In the genomic region with DNA sequence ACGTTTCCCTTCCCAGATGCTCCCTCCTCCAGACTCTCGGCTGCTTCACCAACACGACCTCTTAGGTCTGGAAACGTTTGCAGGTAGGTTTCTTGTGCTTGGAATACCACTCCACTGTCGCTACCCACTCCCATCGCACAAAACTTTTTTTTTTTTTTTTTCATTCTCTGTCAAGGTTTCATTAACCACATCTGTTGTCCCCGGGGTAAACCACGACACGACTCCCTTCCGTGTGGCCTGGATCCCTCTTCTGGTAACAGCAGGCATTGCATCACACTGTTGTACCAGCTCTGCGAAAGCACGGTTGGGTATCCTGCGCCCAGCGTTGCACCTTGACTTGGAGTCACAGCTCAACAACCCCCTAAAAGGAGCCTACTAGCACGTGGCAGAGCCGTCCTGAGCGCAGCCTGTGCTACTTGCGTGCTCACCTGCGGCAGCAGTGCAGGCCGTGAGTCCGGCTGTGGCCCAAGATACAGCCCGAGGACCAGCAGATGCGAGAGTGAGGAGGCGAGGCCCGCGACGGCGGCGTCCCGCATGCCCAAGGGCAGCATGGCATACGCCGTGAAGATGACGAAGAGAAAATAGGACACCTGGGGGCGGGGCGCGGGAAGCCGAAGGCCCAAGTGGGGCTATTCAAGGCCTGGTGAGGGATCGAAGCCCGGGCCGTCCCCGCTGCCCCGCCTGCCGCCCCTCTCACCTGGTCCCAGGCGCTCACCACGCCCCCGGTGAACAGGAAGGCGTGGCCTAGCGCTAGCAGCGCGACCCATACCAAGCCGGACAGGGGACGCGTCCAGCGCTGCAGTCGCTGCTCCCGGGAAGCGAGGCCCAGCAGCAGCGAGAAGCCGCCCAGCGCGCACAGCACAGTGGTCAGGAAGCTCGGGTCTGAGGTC, we compare ENCODE assay signal across 1 cellular context.
TF ChIP-seq lines count a peak whose summit lies in the region.

No MANE protein-coding gene starts in this region.

TF ChIP-seq in HepG2, 621 proteins besides CTCF, POLR2A, EP300 and RAD21 (continued from another document and continues in another):
- TF ChIP-seq, protein P1, sequence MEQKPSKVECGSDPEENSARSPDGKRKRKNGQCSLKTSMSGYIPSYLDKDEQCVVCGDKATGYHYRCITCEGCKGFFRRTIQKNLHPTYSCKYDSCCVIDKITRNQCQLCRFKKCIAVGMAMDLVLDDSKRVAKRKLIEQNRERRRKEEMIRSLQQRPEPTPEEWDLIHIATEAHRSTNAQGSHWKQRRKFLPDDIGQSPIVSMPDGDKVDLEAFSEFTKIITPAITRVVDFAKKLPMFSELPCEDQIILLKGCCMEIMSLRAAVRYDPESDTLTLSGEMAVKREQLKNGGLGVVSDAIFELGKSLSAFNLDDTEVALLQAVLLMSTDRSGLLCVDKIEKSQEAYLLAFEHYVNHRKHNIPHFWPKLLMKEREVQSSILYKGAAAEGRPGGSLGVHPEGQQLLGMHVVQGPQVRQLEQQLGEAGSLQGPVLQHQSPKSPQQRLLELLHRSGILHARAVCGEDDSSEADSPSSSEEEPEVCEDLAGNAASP (CRISPR knock-in tag; IDR thresholded peaks at IDR 0.05; ENCODE audit: borderline replicate concordance): no peak; the same call in 1 of the 2 replicates
- TF ChIP-seq, protein P2, sequence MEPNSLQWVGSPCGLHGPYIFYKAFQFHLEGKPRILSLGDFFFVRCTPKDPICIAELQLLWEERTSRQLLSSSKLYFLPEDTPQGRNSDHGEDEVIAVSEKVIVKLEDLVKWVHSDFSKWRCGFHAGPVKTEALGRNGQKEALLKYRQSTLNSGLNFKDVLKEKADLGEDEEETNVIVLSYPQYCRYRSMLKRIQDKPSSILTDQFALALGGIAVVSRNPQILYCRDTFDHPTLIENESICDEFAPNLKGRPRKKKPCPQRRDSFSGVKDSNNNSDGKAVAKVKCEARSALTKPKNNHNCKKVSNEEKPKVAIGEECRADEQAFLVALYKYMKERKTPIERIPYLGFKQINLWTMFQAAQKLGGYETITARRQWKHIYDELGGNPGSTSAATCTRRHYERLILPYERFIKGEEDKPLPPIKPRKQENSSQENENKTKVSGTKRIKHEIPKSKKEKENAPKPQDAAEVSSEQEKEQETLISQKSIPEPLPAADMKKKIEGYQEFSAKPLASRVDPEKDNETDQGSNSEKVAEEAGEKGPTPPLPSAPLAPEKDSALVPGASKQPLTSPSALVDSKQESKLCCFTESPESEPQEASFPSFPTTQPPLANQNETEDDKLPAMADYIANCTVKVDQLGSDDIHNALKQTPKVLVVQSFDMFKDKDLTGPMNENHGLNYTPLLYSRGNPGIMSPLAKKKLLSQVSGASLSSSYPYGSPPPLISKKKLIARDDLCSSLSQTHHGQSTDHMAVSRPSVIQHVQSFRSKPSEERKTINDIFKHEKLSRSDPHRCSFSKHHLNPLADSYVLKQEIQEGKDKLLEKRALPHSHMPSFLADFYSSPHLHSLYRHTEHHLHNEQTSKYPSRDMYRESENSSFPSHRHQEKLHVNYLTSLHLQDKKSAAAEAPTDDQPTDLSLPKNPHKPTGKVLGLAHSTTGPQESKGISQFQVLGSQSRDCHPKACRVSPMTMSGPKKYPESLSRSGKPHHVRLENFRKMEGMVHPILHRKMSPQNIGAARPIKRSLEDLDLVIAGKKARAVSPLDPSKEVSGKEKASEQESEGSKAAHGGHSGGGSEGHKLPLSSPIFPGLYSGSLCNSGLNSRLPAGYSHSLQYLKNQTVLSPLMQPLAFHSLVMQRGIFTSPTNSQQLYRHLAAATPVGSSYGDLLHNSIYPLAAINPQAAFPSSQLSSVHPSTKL (CRISPR knock-in tag; IDR thresholded peaks at IDR 0.05): peak; percentile 59
- TF ChIP-seq PITX1 (CRISPR knock-in tag; IDR thresholded peaks at IDR 0.05): peak; percentile 63; the same call in 1 of the 2 replicates
- peak; percentile 92 for TF ChIP-seq PTBP1 (IDR thresholded peaks at IDR 0.05; ENCODE audit: low read depth, low read length, poor library complexity, severe bottlenecking)
- peak; percentile 93; the same call in 1 of the 2 replicates for TF ChIP-seq KLF6 (CRISPR knock-in tag; IDR thresholded peaks at IDR 0.05)
- TF ChIP-seq ZNF562 (CRISPR knock-in tag; IDR thresholded peaks at IDR 0.05; ENCODE audit: borderline replicate concordance): peak; percentile 93; the same call in 1 of the 2 replicates
- TF ChIP-seq, protein P3, sequence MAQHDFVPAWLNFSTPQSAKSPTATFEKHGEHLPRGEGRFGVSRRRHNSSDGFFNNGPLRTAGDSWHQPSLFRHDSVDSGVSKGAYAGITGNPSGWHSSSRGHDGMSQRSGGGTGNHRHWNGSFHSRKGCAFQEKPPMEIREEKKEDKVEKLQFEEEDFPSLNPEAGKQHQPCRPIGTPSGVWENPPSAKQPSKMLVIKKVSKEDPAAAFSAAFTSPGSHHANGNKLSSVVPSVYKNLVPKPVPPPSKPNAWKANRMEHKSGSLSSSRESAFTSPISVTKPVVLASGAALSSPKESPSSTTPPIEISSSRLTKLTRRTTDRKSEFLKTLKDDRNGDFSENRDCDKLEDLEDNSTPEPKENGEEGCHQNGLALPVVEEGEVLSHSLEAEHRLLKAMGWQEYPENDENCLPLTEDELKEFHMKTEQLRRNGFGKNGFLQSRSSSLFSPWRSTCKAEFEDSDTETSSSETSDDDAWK (CRISPR knock-in tag; IDR thresholded peaks at IDR 0.05): no peak
- TF ChIP-seq BORCS8-MEF2B (CRISPR knock-in tag; IDR thresholded peaks at IDR 0.05): peak; percentile 95
- TF ChIP-seq ZNF232 (CRISPR knock-in tag; IDR thresholded peaks at IDR 0.05; ENCODE audit: borderline replicate concordance): no peak; the same call in none of the 2 replicates
- peak; percentile 56 for TF ChIP-seq SOX5 (CRISPR knock-in tag; IDR thresholded peaks at IDR 0.05; ENCODE audit: borderline replicate concordance)
- no peak for TF ChIP-seq SSRP1 (CRISPR knock-in tag; IDR thresholded peaks at IDR 0.05)
- TF ChIP-seq, protein P4, sequence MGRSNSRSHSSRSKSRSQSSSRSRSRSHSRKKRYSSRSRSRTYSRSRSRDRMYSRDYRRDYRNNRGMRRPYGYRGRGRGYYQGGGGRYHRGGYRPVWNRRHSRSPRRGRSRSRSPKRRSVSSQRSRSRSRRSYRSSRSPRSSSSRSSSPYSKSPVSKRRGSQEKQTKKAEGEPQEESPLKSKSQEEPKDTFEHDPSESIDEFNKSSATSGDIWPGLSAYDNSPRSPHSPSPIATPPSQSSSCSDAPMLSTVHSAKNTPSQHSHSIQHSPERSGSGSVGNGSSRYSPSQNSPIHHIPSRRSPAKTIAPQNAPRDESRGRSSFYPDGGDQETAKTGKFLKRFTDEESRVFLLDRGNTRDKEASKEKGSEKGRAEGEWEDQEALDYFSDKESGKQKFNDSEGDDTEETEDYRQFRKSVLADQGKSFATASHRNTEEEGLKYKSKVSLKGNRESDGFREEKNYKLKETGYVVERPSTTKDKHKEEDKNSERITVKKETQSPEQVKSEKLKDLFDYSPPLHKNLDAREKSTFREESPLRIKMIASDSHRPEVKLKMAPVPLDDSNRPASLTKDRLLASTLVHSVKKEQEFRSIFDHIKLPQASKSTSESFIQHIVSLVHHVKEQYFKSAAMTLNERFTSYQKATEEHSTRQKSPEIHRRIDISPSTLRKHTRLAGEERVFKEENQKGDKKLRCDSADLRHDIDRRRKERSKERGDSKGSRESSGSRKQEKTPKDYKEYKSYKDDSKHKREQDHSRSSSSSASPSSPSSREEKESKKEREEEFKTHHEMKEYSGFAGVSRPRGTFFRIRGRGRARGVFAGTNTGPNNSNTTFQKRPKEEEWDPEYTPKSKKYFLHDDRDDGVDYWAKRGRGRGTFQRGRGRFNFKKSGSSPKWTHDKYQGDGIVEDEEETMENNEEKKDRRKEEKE (IDR thresholded peaks at IDR 0.05): no peak
- TF ChIP-seq ZNF451 (CRISPR knock-in tag; IDR thresholded peaks at IDR 0.05): peak; percentile 91
- TF ChIP-seq, protein P5, sequence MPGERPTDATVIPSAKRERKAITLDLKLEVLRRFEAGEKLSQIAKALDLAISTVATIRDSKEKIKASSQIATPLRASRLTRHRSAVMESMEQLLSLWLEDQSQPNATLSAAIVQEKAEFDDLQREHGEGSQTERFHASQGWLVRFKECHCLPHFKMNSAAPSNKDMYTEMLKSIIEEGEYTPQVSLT (CRISPR knock-in tag; IDR thresholded peaks at IDR 0.05; ENCODE audit: borderline replicate concordance, low read depth): no peak; the same call in 1 of the 2 replicates
- TF ChIP-seq ZNF569 (CRISPR knock-in tag; IDR thresholded peaks at IDR 0.05; ENCODE audit: borderline replicate concordance): no peak; the same call in 1 of the 2 replicates
- TF ChIP-seq ISX (CRISPR knock-in tag; conservative IDR thresholded peaks at IDR 0.05): no peak
- TF ChIP-seq, protein P6, sequence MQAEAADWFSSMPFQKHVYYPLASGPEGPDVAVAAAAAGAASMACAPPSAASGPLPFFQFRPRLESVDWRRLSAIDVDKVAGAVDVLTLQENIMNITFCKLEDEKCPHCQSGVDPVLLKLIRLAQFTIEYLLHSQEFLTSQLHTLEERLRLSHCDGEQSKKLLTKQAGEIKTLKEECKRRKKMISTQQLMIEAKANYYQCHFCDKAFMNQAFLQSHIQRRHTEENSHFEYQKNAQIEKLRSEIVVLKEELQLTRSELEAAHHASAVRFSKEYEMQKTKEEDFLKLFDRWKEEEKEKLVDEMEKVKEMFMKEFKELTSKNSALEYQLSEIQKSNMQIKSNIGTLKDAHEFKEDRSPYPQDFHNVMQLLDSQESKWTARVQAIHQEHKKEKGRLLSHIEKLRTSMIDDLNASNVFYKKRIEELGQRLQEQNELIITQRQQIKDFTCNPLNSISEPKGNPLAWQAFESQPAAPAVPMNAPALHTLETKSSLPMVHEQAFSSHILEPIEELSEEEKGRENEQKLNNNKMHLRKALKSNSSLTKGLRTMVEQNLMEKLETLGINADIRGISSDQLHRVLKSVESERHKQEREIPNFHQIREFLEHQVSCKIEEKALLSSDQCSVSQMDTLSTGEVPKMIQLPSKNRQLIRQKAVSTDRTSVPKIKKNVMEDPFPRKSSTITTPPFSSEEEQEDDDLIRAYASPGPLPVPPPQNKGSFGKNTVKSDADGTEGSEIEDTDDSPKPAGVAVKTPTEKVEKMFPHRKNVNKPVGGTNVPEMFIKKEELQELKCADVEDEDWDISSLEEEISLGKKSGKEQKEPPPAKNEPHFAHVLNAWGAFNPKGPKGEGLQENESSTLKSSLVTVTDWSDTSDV (CRISPR knock-in tag; IDR thresholded peaks at IDR 0.05): peak; percentile 46; the same call in 1 of the 2 replicates
- peak; percentile 95 for TF ChIP-seq ZNF781 (CRISPR knock-in tag; IDR thresholded peaks at IDR 0.05; ENCODE audit: borderline replicate concordance, not compliant biosample characterization)
- TF ChIP-seq DMAP1 (CRISPR knock-in tag; IDR thresholded peaks at IDR 0.05): peak; percentile 81
- TF ChIP-seq MAZ (IDR thresholded peaks at IDR 0.05; ENCODE audit: borderline replicate concordance, low read depth, low read length): peak; percentile 17; the same call in 1 of the 2 replicates
- TF ChIP-seq MAZ (CRISPR knock-in tag; IDR thresholded peaks at IDR 0.05; ENCODE audit: low read depth): peak; percentile 90
- no peak for TF ChIP-seq GLI4 (CRISPR knock-in tag; IDR thresholded peaks at IDR 0.05; ENCODE audit: borderline replicate concordance)
- TF ChIP-seq, protein P7, sequence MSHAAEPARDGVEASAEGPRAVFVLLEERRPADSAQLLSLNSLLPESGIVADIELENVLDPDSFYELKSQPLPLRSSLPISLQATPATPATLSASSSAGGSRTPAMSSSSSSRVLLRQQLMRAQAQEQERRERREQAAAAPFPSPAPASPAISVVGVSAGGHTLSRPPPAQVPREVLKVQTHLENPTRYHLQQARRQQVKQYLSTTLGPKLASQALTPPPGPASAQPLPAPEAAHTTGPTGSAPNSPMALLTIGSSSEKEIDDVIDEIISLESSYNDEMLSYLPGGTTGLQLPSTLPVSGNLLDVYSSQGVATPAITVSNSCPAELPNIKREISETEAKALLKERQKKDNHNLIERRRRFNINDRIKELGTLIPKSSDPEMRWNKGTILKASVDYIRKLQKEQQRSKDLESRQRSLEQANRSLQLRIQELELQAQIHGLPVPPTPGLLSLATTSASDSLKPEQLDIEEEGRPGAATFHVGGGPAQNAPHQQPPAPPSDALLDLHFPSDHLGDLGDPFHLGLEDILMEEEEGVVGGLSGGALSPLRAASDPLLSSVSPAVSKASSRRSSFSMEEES (CRISPR knock-in tag; IDR thresholded peaks at IDR 0.05): peak; percentile 70
- TF ChIP-seq KDM3A (CRISPR knock-in tag; IDR thresholded peaks at IDR 0.05; ENCODE audit: low read depth): peak; percentile 87; the same call in 1 of the 2 replicates
- TF ChIP-seq, protein P8, sequence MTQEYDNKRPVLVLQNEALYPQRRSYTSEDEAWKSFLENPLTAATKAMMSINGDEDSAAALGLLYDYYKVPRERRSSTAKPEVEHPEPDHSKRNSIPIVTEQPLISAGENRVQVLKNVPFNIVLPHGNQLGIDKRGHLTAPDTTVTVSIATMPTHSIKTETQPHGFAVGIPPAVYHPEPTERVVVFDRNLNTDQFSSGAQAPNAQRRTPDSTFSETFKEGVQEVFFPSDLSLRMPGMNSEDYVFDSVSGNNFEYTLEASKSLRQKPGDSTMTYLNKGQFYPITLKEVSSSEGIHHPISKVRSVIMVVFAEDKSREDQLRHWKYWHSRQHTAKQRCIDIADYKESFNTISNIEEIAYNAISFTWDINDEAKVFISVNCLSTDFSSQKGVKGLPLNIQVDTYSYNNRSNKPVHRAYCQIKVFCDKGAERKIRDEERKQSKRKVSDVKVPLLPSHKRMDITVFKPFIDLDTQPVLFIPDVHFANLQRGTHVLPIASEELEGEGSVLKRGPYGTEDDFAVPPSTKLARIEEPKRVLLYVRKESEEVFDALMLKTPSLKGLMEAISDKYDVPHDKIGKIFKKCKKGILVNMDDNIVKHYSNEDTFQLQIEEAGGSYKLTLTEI (CRISPR knock-in tag; conservative IDR thresholded peaks at IDR 0.05): no peak; the same call in 1 of the 2 replicates
- TF ChIP-seq ZKSCAN1 (IDR thresholded peaks at IDR 0.05; ENCODE audit: low read length): no peak
- TF ChIP-seq, protein P9, sequence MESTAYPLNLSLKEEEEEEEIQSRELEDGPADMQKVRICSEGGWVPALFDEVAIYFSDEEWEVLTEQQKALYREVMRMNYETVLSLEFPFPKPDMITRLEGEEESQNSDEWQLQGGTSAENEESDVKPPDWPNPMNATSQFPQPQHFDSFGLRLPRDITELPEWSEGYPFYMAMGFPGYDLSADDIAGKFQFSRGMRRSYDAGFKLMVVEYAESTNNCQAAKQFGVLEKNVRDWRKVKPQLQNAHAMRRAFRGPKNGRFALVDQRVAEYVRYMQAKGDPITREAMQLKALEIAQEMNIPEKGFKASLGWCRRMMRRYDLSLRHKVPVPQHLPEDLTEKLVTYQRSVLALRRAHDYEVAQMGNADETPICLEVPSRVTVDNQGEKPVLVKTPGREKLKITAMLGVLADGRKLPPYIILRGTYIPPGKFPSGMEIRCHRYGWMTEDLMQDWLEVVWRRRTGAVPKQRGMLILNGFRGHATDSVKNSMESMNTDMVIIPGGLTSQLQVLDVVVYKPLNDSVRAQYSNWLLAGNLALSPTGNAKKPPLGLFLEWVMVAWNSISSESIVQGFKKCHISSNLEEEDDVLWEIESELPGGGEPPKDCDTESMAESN (CRISPR knock-in tag; conservative IDR thresholded peaks at IDR 0.05): peak; percentile 52; the same call in 1 of the 2 replicates
- TF ChIP-seq, protein P10, sequence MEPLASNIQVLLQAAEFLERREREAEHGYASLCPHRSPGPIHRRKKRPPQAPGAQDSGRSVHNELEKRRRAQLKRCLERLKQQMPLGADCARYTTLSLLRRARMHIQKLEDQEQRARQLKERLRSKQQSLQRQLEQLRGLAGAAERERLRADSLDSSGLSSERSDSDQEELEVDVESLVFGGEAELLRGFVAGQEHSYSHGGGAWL (CRISPR knock-in tag; IDR thresholded peaks at IDR 0.05): peak; percentile 98
- peak; percentile 71 for TF ChIP-seq IRF2 (CRISPR knock-in tag; IDR thresholded peaks at IDR 0.05)
- no peak for TF ChIP-seq SRSF9 (IDR thresholded peaks at IDR 0.05; ENCODE audit: borderline replicate concordance, insufficient read depth, low read depth, low read length, poor library complexity, severe bottlenecking)
- TF ChIP-seq ERF (CRISPR knock-in tag; IDR thresholded peaks at IDR 0.05): peak; percentile 83
- TF ChIP-seq RFX1 (IDR thresholded peaks at IDR 0.05): no peak
- TF ChIP-seq ASH2L (IDR thresholded peaks at IDR 0.05; ENCODE audit: insufficient read length, low read depth, low read length): peak; percentile 89
